Comparison of ENCODE assay signal across 20 cellular contexts in the genomic region with DNA sequence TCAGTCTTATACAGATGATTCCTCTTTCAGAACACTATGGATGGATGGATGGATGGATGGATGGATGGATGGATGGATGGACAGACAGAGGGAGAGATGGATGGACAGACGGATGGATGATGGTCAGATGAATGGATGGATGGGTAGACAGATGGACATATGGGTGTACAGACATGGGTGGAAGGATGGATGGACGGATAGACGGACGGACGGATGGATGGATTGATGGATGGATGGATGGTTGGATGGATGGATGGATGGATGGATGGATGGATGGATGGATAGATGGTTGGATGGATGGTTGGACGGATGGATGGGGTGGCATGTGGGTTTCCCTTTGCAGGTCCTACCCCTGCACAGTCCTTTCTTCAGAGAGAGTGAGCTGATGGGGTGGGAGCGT.
"Had no signal": no experiment of that assay in that cellular context is flagged by ENCODE, and none has a peak within 500 bp of the region (broad histone marks: within the 10 kb centered on the region; RNA-seq: fewer than 3 reads in every experiment).

No MANE protein-coding gene starts in this region.

- H3K4me3 ChIP-seq: MG63, SJSA1, SK-N-MC had no signal

- FAIRE-seq: RCC 7860 had no signal

- H3K27ac ChIP-seq: SJSA1, SK-N-MC had no signal

- DNase-seq: KBM-7, MG63, NCI-H1092 treated with DMSO at 0.1 percent for 48 hours, NCI-H1436, NCI-H187, NCI-H2029, NCI-H2081 treated with DMSO at 0.1 percent for 48 hours, NCI-H2171, NCI-H226, NCI-H446, NCI-H510A, NCI-H524 treated with DMSO at 0.1 percent for 48 hours, NCI-H69, NCI-H774, Right ventricle myocardium superior, RPMI8226, SIG-M5 had no signal

- H3K9me3 ChIP-seq: MG63, SJSA1 had no signal

- H3K36me3 ChIP-seq: MG63, SJSA1 had no signal
